In the genomic region with DNA sequence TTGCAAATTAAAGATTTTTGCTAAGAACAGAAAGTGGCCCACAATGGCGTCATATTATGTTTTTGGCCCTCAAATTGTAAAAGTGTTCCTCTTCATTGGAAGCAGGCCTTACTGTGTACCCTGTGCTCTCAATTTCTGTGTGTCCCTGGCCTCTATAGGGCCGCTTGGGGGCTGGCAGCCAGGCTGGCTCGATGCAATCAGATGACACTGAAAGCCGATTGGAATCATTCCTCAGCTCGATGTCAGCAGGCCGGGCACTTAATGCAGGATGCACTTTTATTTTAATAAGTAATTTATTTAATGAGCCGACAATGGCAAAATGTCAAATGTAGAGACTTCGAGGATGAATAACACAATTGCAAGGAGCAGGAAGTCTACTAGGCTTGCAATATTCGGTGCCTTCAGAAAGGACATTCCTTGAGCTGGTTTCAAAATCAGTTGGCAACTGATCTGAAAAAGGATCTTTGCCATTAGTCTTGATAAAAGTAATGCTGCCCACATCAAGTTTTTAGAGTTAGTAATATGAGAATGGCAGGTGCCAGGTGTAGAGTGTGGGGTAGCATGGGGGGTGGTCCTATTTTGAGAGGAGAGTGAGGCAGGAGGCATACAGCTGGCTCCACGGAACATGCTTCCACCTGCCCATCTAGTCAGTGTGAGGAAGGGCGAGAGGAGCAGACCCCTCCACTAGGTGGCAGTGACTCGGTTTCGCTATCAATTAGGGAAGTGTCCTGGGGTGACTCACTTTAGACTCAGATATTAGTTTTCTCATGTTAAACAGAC, we compare ENCODE assay signal across 8 cellular contexts.
A peak's percentile ranks its signal among the peaks of the same experiment; 100 is the strongest.
DNase-seq lines count a peak whose midpoint lies in the region; FAIRE-seq and TF ChIP-seq lines count a peak whose summit lies in the region.

No MANE protein-coding gene starts in this region.

- H3K9me3 ChIP-seq in astrocyte (ENCODE audit: insufficient read depth, low read depth, low read length) = no peaks in the 10 kb centered on the region

- no peaks in the 10 kb centered on the region for H3K36me3 ChIP-seq in astrocyte (ENCODE audit: insufficient read depth, low read length)

- H3K27ac ChIP-seq in astrocyte (ENCODE audit: low read depth, low read length) = no peak overlapping the region

- H3K4me3 Mint-ChIP-seq in astrocyte (ENCODE audit: unreplicated experiment) = no peak overlapping the region

- H3K4me2 ChIP-seq in astrocyte (ENCODE audit: low read length) = no peak overlapping the region

- peak; percentile 40 for DNase-seq in NCI-H1105 treated with DMSO at 0.1 percent for 48 hours (lab: John Stamatoyannopoulos, UW)
- DNase-seq in NCI-H1105 (lab: John Stamatoyannopoulos, UW) = no peak
- DNase-seq in HCEC 1CT = peak; percentile 78
- DNase-seq in LHCN-M2 (ENCODE audit: low read depth) = peak; percentile 75
- peak; percentile 12 for DNase-seq in T follicular helper cell (ENCODE audit: low read depth)
- DNase-seq in astrocyte (ENCODE audit: low read depth) = peak; percentile 39
- peak; percentile 66 for DNase-seq in iris pigment epithelial cell (ENCODE audit: low read depth)
- peak; percentile 20 for DNase-seq in stimulated activated CD8-positive, alpha-beta memory T cell treated with anti-CD3 and anti-CD28 coated beads, Interleukin-15, amount 100 ng/mL, for 1 hour (ENCODE audit: low read depth)

- H3K4me1 ChIP-seq in astrocyte (ENCODE audit: insufficient read depth, low read length) = no peaks in the 10 kb centered on the region

- H2AFZ ChIP-seq in astrocyte (ENCODE audit: low read depth, low read length) = peak overlapping the region; percentile 31

- no peaks in the 10 kb centered on the region for H3K36me3 Mint-ChIP-seq in astrocyte (ENCODE audit: low read depth, unreplicated experiment)

- no peaks in the 10 kb centered on the region for H3K4me1 Mint-ChIP-seq in astrocyte (ENCODE audit: low read depth, unreplicated experiment)

- no peaks in the 10 kb centered on the region for H3K27me3 ChIP-seq in astrocyte (ENCODE audit: insufficient read depth, low read length)

- H3K79me2 ChIP-seq in astrocyte (ENCODE audit: insufficient read depth, low read length) = no peaks in the 10 kb centered on the region

- no peak overlapping the region for H3K9ac ChIP-seq in astrocyte (ENCODE audit: low read length)

- TF ChIP-seq CTCF in astrocyte (IDR thresholded peaks at IDR 0.05; ENCODE audit: insufficient read depth, low read depth, low read length) = peak; percentile 65

- H3K27ac Mint-ChIP-seq in astrocyte (ENCODE audit: unreplicated experiment) = no peak overlapping the region

- no peak for FAIRE-seq in astrocyte (lab: Jason Lieb, UNC)

- H3K4me3 ChIP-seq in astrocyte (ENCODE audit: insufficient read depth, low read depth, low read length) = no peak overlapping the region

- peaks cover 1% of the 10 kb centered on the region for H3K9me3 Mint-ChIP-seq in astrocyte (ENCODE audit: unreplicated experiment)

- no peaks in the 10 kb centered on the region for H4K20me1 ChIP-seq in astrocyte (ENCODE audit: insufficient read depth, low read length)

- no peaks in the 10 kb centered on the region for H3K27me3 Mint-ChIP-seq in astrocyte (ENCODE audit: low read depth, unreplicated experiment)
